Comparison of ENCODE assay signal across 31 cellular contexts in the genomic region with DNA sequence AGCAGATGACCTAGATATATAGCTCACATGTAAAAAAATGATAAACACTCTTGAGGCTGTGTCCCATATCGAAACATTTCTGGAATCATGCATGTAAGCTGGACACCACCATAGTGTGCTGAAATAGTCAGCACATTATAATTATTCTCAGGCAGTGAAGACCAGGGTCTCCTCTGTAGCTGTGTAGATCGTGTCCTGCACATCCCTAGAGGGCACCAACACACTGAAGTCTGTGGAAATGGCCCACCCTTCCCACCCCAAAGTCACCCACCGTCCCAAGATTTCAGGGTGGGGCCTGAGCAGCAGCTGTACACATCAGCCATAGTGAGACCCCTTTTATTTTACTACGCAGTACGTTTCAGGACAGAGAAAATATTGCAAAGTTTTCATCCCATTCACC. TPM values are rescaled to one million over a fixed set of nuclear protein-coding genes. Genes with fewer than 3 reads are reported as not detected.
DNase-seq lines count a peak whose midpoint lies in the region; ATAC-seq, FAIRE-seq and TF ChIP-seq lines count a peak whose summit lies in the region.
"Had no signal": no experiment of that assay in that cellular context is flagged by ENCODE, and none has a peak within 500 bp of the region (broad histone marks: within the 10 kb centered on the region; RNA-seq: fewer than 3 reads in every experiment).

No MANE protein-coding gene starts in this region.

- no peaks in the 10 kb centered on the region for H3K9me3 Mint-ChIP-seq in CD4-positive, alpha-beta T cell
- H3K9me3 Mint-ChIP-seq in naive thymus-derived CD4-positive, alpha-beta T cell, result no peaks in the 10 kb centered on the region
- H3K9me3 Mint-ChIP-seq in endothelial cell (ENCODE audit: unreplicated experiment), result no peaks in the 10 kb centered on the region
- H3K9me3 Mint-ChIP-seq: CD8-positive, alpha-beta memory T cell had no signal

- peak overlapping the region; percentile 19 for H3K27ac Mint-ChIP-seq in CD4-positive, alpha-beta T cell
- H3K27ac Mint-ChIP-seq in naive thymus-derived CD4-positive, alpha-beta T cell, result peak overlapping the region in 7 of 9 donors; percentile 13 to 87 (median 75)
- no peak overlapping the region for H3K27ac Mint-ChIP-seq in endothelial cell (ENCODE audit: unreplicated experiment)
- H3K27ac Mint-ChIP-seq: CD8-positive, alpha-beta memory T cell had no signal

- no peak overlapping the region for H4K5ac ChIP-seq in H1 (ENCODE audit: insufficient read length, low read depth, low read length)

- ATAC-seq in CD4-positive, alpha-beta T cell (ENCODE audit: poor library complexity), result no peak
- no peak for ATAC-seq in naive thymus-derived CD4-positive, alpha-beta T cell
- ATAC-seq: HepG2 had no signal

- peaks cover 7% of the 10 kb centered on the region for H3K27me3 Mint-ChIP-seq in CD4-positive, alpha-beta T cell
- peaks cover 0 to 7% (median 0%) of the 10 kb centered on the region in 5 donors for H3K27me3 Mint-ChIP-seq in naive thymus-derived CD4-positive, alpha-beta T cell
- no peaks in the 10 kb centered on the region for H3K27me3 Mint-ChIP-seq in endothelial cell (ENCODE audit: unreplicated experiment)

- H3K4me3 ChIP-seq in H1 (ENCODE audit: extremely low read depth in 1 of 4, insufficient read depth in 2 of 4, low read depth in 3 of 4, low read length in 4 of 4), result no peak overlapping the region
- H3K4me3 ChIP-seq in naive thymus-derived CD4-positive, alpha-beta T cell (ENCODE audit: low read length), result no peak overlapping the region
- H3K4me3 ChIP-seq: PC-9, SK-N-MC had no signal

- peaks cover 3% of the 10 kb centered on the region for H3K27me3 ChIP-seq in CD4-positive, alpha-beta T cell (ENCODE audit: control insufficient read depth, insufficient read depth, low read length)
- no peaks in the 10 kb centered on the region for H3K27me3 ChIP-seq in H1 (replicated peaks in 1 of 4; ENCODE audit: control insufficient read depth in 3 of 4, extremely low read depth in 1 of 4, insufficient read depth in 3 of 4, low read length in 3 of 4)
- H3K27me3 ChIP-seq in naive thymus-derived CD4-positive, alpha-beta T cell (ENCODE audit: control insufficient read depth in 2 of 2, insufficient read depth in 2 of 2, low read length in 2 of 2), result no peaks in the 10 kb centered on the region

- no peak for DNase-seq in CD4-positive, alpha-beta T cell
- DNase-seq in H1 (ENCODE audit: low read depth in 1 of 2, low spot score in 2 of 2) (no peak), COLO668 (lab: John Stamatoyannopoulos, UW; ENCODE audit: unreplicated experiment) (no peak), NAMALWA (ENCODE audit: low spot score) (no peak), endothelial cell (ENCODE audit: low spot score) (no peak), KG1 (lab: John Stamatoyannopoulos, UW) (no peak)
- DNase-seq in naive thymus-derived CD4-positive, alpha-beta T cell, result no peak
- DNase-seq: AML-193; Calu3; CD8-positive, alpha-beta memory T cell; DMS79 treated with DMSO at 0.1 percent for 48 hours; GF-D8; Kasumi-1; MV-4-11; NCI-H1105 treated with DMSO at 0.1 percent for 48 hours; NCI-H146; NCI-H1930; NCI-H446 treated with DMSO at 0.1 percent for 48 hours; NCI-H526; NCI-H82; NK-92 treated with Interleukin-12 subunit alpha and Interleukin-12 subunit beta, amount 100 ng/mL, for 24 hours; PC-9; RPMI8226; SIG-M5 had no signal

- H3K4me3 Mint-ChIP-seq in CD4-positive, alpha-beta T cell, result no peak overlapping the region
- H3K4me3 Mint-ChIP-seq in naive thymus-derived CD4-positive, alpha-beta T cell, result peak overlapping the region in 4 of 10 donors; percentile 14 to 75 (median 38)
- H3K4me3 Mint-ChIP-seq in endothelial cell (ENCODE audit: unreplicated experiment), result no peak overlapping the region
- H3K4me3 Mint-ChIP-seq: CD8-positive, alpha-beta memory T cell had no signal

- no peak overlapping the region for H2BK15ac ChIP-seq in H1 (ENCODE audit: low read length)

- POLR2A ChIA-PET in CD4-positive, alpha-beta T cell (lab: Charles Lee), result interaction anchor here (0.7 kb wide), 1 partner anchor 382 kb away, joined by 3 read pairs; no protein-coding TSS in a partner anchor
- POLR2A ChIA-PET in H1 (lab: Charles Lee; ENCODE audit: partially characterized antibody), result interaction anchor here (0.9 to 3.1 kb wide), 2 partner anchors 29 to 46 kb away, joined by 3 to 8 read pairs; no protein-coding TSS in a partner anchor
- POLR2A ChIA-PET in naive thymus-derived CD4-positive, alpha-beta T cell (lab: Charles Lee), result interaction anchor here (0.7 kb wide), 1 partner anchor 35 kb away, joined by 3 read pairs; no protein-coding TSS in a partner anchor

- H3K56ac ChIP-seq in H1 (replicated peaks; ENCODE audit: insufficient read length, low read depth, low read length), result no peak overlapping the region

- H3K23me2 ChIP-seq in H1 (ENCODE audit: low read depth, low read length), result no peaks in the 10 kb centered on the region; the same call in 1 of the 2 replicates

- CTCF ChIA-PET in CD4-positive, alpha-beta T cell (lab: Charles Lee), result interaction anchor here (1.7 kb wide), 1 partner anchor 8 kb away, joined by 3 read pairs; no protein-coding TSS in a partner anchor
- CTCF ChIA-PET in H1 (lab: Charles Lee; ENCODE audit: partially characterized antibody), result interaction anchor here (0.9 to 2.5 kb wide), 13 partner anchors 8 to 222 kb away, joined by 3 to 12 read pairs (median 5); no protein-coding TSS in a partner anchor
- CTCF ChIA-PET in naive thymus-derived CD4-positive, alpha-beta T cell (lab: Charles Lee), result interaction anchor here (0.8 kb wide), 1 partner anchor 14 kb away, joined by 5 read pairs; no protein-coding TSS in a partner anchor

- H2BK20ac ChIP-seq in H1 (ENCODE audit: low read length), result no peak overlapping the region

- WGBS in H1 (ENCODE audit: extremely low coverage in 1 of 2, insufficient coverage in 1 of 2, insufficient read length in 1 of 2, insufficient replicate concordance in 2 of 2, low coverage in 1 of 2, low lambda C conversion rate in 2 of 2, missing lambda C conversion rate in 1 of 2), 2 experiments, result 89% methylated on average over 5 of the region's 5 CpGs; no CpG with 5 or more reads in 1 of the 2 experiments

- no peaks in the 10 kb centered on the region for H3K79me2 ChIP-seq in H1 (ENCODE audit: control insufficient read depth in 1 of 2, insufficient read depth in 2 of 2, low read length in 2 of 2)

- FAIRE-seq in H1 (lab: Jason Lieb, UNC), result no peak
- FAIRE-seq: A204.1, GM12892, H54, HepG2 had no signal

- no peak for TF ChIP-seq EP300 in H1 (IDR thresholded peaks at IDR 0.05; ENCODE audit: borderline replicate concordance in 1 of 2, low read depth in 2 of 2, low read length in 2 of 2)

- H2BK5ac ChIP-seq in H1 (ENCODE audit: low read depth, low read length), result no peak overlapping the region

- H4K8ac ChIP-seq in H1 (ENCODE audit: extremely low read depth, insufficient read depth, low read length), result no peak overlapping the region

- H3K18ac ChIP-seq in H1 (ENCODE audit: extremely low read depth, low read length), result no peak overlapping the region

- H2BK120ac ChIP-seq in H1 (replicated peaks; ENCODE audit: low read depth, low read length), result no peak overlapping the region

- no peaks in the 10 kb centered on the region for H3K9me3 ChIP-seq in CD4-positive, alpha-beta T cell (ENCODE audit: control insufficient read depth, low read length)
- H3K9me3 ChIP-seq in H1 (ENCODE audit: insufficient read depth in 2 of 2, low read depth in 1 of 2, low read length in 1 of 2), result no peaks in the 10 kb centered on the region
- H3K9me3 ChIP-seq in naive thymus-derived CD4-positive, alpha-beta T cell (ENCODE audit: control insufficient read depth in 2 of 3, low read length in 3 of 3), result no peaks in the 10 kb centered on the region

- H3K14ac ChIP-seq in H1 (ENCODE audit: insufficient read length), result no peak overlapping the region

- H4K91ac ChIP-seq in H1 (replicated peaks; ENCODE audit: insufficient read length, low read length), result no peak overlapping the region

- H2AK5ac ChIP-seq in H1 (ENCODE audit: low read depth, low read length), result no peak overlapping the region

- H3K4me1 ChIP-seq in H1 (replicated peaks in 1 of 4; ENCODE audit: control insufficient read depth in 3 of 4, insufficient read depth in 4 of 4, low read length in 3 of 4), result peaks cover 2 to 7% (median 5%) of the 10 kb centered on the region in 4 experiments; a peak in 4 of 7 replicates
- H3K4me1 ChIP-seq in naive thymus-derived CD4-positive, alpha-beta T cell (ENCODE audit: control insufficient read depth in 2 of 2, insufficient read depth in 2 of 2, low read length in 2 of 2), result no peaks in the 10 kb centered on the region

- no peak overlapping the region for H2BK12ac ChIP-seq in H1 (ENCODE audit: low read depth, low read length)

- no peak overlapping the region for H3K4me2 ChIP-seq in H1 (ENCODE audit: insufficient read depth in 1 of 2, low read depth in 2 of 2, low read length in 2 of 2)
- H3K4me2 ChIP-seq: PC-9 had no signal

- no peaks in the 10 kb centered on the region for H3K79me1 ChIP-seq in H1 (ENCODE audit: low read depth, low read length)

- TF ChIP-seq RAD21 in H1 (IDR thresholded peaks at IDR 0.05 in 1 of 2, conservative IDR thresholded peaks at IDR 0.05 in 1 of 2; ENCODE audit: low read depth in 2 of 2, low read length in 2 of 2), result peak; percentile 40 to 44

- H3K36me3 Mint-ChIP-seq in CD4-positive, alpha-beta T cell (ENCODE audit: low read depth), result no peaks in the 10 kb centered on the region
- no peaks in the 10 kb centered on the region for H3K36me3 Mint-ChIP-seq in naive thymus-derived CD4-positive, alpha-beta T cell
- no peaks in the 10 kb centered on the region for H3K36me3 Mint-ChIP-seq in endothelial cell (ENCODE audit: low read depth, unreplicated experiment)
- H3K36me3 Mint-ChIP-seq: CD8-positive, alpha-beta memory T cell had no signal

- no peak overlapping the region for H3K23ac ChIP-seq in H1 (ENCODE audit: insufficient read length)

- H3K4ac ChIP-seq in H1 (replicated peaks; ENCODE audit: insufficient read length, low read depth, low read length), result no peak overlapping the region

- H3K4me1 Mint-ChIP-seq in CD4-positive, alpha-beta T cell (ENCODE audit: low read depth), result peaks cover 7% of the 10 kb centered on the region
- H3K4me1 Mint-ChIP-seq in naive thymus-derived CD4-positive, alpha-beta T cell, result peaks cover 0 to 22% (median 9%) of the 10 kb centered on the region in 7 donors
- peaks cover under 1% of the 10 kb centered on the region for H3K4me1 Mint-ChIP-seq in endothelial cell (ENCODE audit: unreplicated experiment)
- H3K4me1 Mint-ChIP-seq: CD8-positive, alpha-beta memory T cell had no signal

- no peaks in the 10 kb centered on the region for H4K20me1 ChIP-seq in H1 (replicated peaks in 1 of 2; ENCODE audit: control insufficient read depth in 1 of 2, insufficient read depth in 2 of 2, low read length in 2 of 2)

- no peak for TF ChIP-seq CTCF in CD4-positive, alpha-beta T cell (IDR thresholded peaks at IDR 0.05)
- TF ChIP-seq CTCF in VCaP (conservative IDR thresholded peaks at IDR 0.05), result no peak
- peak in 1 of 3 experiments; percentile 4; a peak in 1 of 4 replicates for TF ChIP-seq CTCF in H1 (IDR thresholded peaks at IDR 0.05; ENCODE audit: control extremely low read depth in 1 of 3, insufficient read depth in 1 of 3, low read depth in 1 of 3, low read length in 3 of 3)
- TF ChIP-seq CTCF in endothelial cell (IDR thresholded peaks at IDR 0.05; ENCODE audit: unreplicated experiment), result no peak

- intact Hi-C loops in CD4-positive, alpha-beta T cell (cut with DNase I, micrococcal nuclease), result no loop called here
- intact Hi-C loops in naive thymus-derived CD4-positive, alpha-beta T cell (cut with micrococcal nuclease), result no loop called here

- no peak overlapping the region for H2AFZ ChIP-seq in H1 (ENCODE audit: low read length)
- H2AFZ ChIP-seq: PC-9 had no signal

- TF ChIP-seq POLR2A in H1 (IDR thresholded peaks at IDR 0.05; ENCODE audit: control extremely low read depth in 1 of 2, low read depth in 2 of 2, low read length in 2 of 2), result no peak

- H3K36me3 ChIP-seq in H1 (ENCODE audit: control insufficient read depth in 2 of 4, insufficient read depth in 4 of 4, low read length in 3 of 4), result no peaks in the 10 kb centered on the region
- H3K36me3 ChIP-seq in naive thymus-derived CD4-positive, alpha-beta T cell (ENCODE audit: control insufficient read depth in 2 of 3, insufficient read depth in 3 of 3, low read length in 3 of 3), result no peaks in the 10 kb centered on the region

- no peak overlapping the region for H3K9ac ChIP-seq in H1 (replicated peaks in 1 of 4; ENCODE audit: extremely low read depth in 1 of 4, low read depth in 3 of 4, low read length in 3 of 4)

- no peak overlapping the region for H3K27ac ChIP-seq in CD4-positive, alpha-beta T cell (ENCODE audit: low read depth, low read length)
- H3K27ac ChIP-seq in VCaP (peak overlapping the region; percentile 53), H1 (ENCODE audit: low read depth, low read length) (no peak overlapping the region)
- no peak overlapping the region for H3K27ac ChIP-seq in naive thymus-derived CD4-positive, alpha-beta T cell (ENCODE audit: low read depth, low read length)
- H3K27ac ChIP-seq: C4-2B, PC-9, SK-N-MC had no signal

RNA-seq across cellular contexts. Expression of gene TMEM30A, which starts 21.0 kb away (rescaled TPM):
- 10 to 100 TPM; 29.8 to 33.2 TPM for total RNA-seq in CD4-positive, alpha-beta T cell
- total RNA-seq in H1 (2021; fragmentation: NEBNext Ultra II Directional; extraction: Animal tissue kit (Norgen Biotek cat#: 25700)), result 65.8 and 71.0 TPM in 2 replicates
- 10.5 TPM in 2 replicates for polyA plus RNA-seq in H1 (2011; rRNA removed)
- 16.6 TPM for polyA plus RNA-seq in H1 (2011; cell fraction: cytosol; rRNA removed)
- 7.8 TPM for polyA plus RNA-seq in H1 (2011; cell fraction: nucleus; rRNA removed)
- 23.8 to 56.6 TPM (median 32.7 TPM) in 4 replicates for polyA plus RNA-seq in H1 (2012, experiment 1 of 2)
- 3.2 TPM for polyA plus RNA-seq in H1 (2012, experiment 2 of 2)
- polyA plus RNA-seq in H1 (2013, experiment 1 of 2), result 48.6 TPM
- polyA plus RNA-seq in H1 (2013, experiment 2 of 2), result 54.2 TPM
- polyA minus RNA-seq in H1 (2011; rRNA and poly(A)+ RNA removed), result 25.3 and 42.6 TPM in 2 replicates
- 12.8 TPM for polyA minus RNA-seq in H1 (2011; cell fraction: cytosol; rRNA and poly(A)+ RNA removed)
- 20.3 TPM for polyA minus RNA-seq in H1 (2011; cell fraction: nucleus; rRNA and poly(A)+ RNA removed)
- total RNA-seq in naive thymus-derived CD4-positive, alpha-beta T cell, result 10 to 100 TPM; 36.2 to 91.4 (median 61.1) TPM
- polyA plus RNA-seq in naive thymus-derived CD4-positive, alpha-beta T cell, result 10 to 100 TPM; 26.7 to 39.4 TPM
- total RNA-seq in endothelial cell (ENCODE audit: unreplicated experiment), result 99.4 TPM
